ENCODE assay signal across 10 cellular contexts in the genomic region with DNA sequence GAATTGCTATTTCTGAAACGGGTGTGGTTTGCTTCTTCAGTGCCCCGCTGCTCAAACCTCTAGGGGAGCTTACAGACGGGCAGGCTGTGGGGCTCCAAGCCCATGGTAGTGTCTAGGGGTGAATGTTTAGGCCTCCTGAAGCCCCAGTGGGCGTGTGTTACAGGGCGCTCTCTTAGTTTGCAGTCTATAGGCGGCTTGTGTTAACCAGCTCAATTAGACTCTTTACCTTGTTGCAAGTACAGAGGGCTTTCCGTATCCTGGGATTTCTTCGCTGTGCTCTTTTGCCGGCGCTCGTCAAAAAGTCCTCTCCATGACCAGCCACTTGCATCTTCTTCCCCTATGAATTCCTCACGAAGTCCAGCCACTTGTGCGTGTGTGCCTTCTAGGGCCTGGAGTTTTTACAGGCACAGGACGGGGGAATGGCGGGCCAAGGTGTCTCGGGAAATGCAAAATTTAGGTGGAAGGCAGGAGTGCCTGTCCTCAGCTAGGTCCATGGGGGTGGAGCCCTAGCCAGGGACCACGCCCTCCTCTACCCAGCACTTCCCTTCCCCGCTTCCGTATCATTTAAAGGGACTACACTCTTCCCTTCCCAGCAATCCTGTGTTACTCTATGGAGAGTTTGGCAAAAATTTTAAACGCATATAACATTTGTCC.
DNase-seq lines count a peak whose midpoint lies in the region; ATAC-seq, FAIRE-seq and TF ChIP-seq lines count a peak whose summit lies in the region.
"Had no signal": no experiment of that assay in that cellular context is flagged by ENCODE, and none has a peak within 500 bp of the region (broad histone marks: within the 10 kb centered on the region; RNA-seq: fewer than 3 reads in every experiment).

No MANE protein-coding gene starts in this region.

- 0 out of 4 replicates have a peak, but pooled peaks cover 0 to 3% of the 10 kb centered on the region in 2 experiments for H3K79me2 ChIP-seq in H1 (ENCODE audit: control insufficient read depth in 1 of 2, insufficient read depth in 2 of 2, low read length in 2 of 2)

- TF ChIP-seq EP300 in H1 (IDR thresholded peaks at IDR 0.05; ENCODE audit: borderline replicate concordance in 1 of 2, low read depth in 2 of 2, low read length in 2 of 2) = no peak

- peak; percentile 69 for FAIRE-seq in H1 (lab: Jason Lieb, UNC)
- no peak for FAIRE-seq in RCC 7860 (lab: Jason Lieb, UNC)

- H3K4me1 ChIP-seq in H1 (replicated peaks in 1 of 4; ENCODE audit: control insufficient read depth in 3 of 4, insufficient read depth in 4 of 4, low read length in 3 of 4) = no peaks in the 10 kb centered on the region
- H3K4me1 ChIP-seq in left lung = no peaks in the 10 kb centered on the region
- no peaks in the 10 kb centered on the region for H3K4me1 ChIP-seq in testis

- no peak overlapping the region for H3K23ac ChIP-seq in H1 (ENCODE audit: insufficient read length)

- 0 out of 2 replicates have a peak overlapping the region, but pooled peaks have one; percentile 13 for H2BK12ac ChIP-seq in H1 (ENCODE audit: low read depth, low read length)

- H4K8ac ChIP-seq in H1 (ENCODE audit: extremely low read depth, insufficient read depth, low read length) = peak overlapping the region; percentile 96; the same call in 1 of the 2 replicates

- no peaks in the 10 kb centered on the region for H3K79me1 ChIP-seq in H1 (ENCODE audit: low read depth, low read length)

- H2BK20ac ChIP-seq in H1 (ENCODE audit: low read length) = no peak overlapping the region

- ATAC-seq in left lung = peak; percentile 94
- no peak for ATAC-seq in esophagus mucosa
- ATAC-seq in GM21717 (IDR thresholded peaks at IDR 0.05; ENCODE audit: unreplicated experiment) = no peak

- H3K14ac ChIP-seq in H1 (ENCODE audit: insufficient read length) = no peak overlapping the region

- intact Hi-C loops in left lung (cut with DNase I) = no loop called here
- intact Hi-C loops in testis (cut with DNase I; ENCODE audit: low total_unique reads) = no loop called here

- H2AK5ac ChIP-seq in H1 (ENCODE audit: low read depth, low read length) = no peak overlapping the region

- H3K36me3 ChIP-seq in H1 (ENCODE audit: control insufficient read depth in 2 of 4, insufficient read depth in 4 of 4, low read length in 3 of 4) = no peaks in the 10 kb centered on the region
- H3K36me3 ChIP-seq in left lung = no peaks in the 10 kb centered on the region
- H3K36me3 ChIP-seq in testis (ENCODE audit: low read depth, missing control alignments) = no peaks in the 10 kb centered on the region

- DNase-seq in HS-5 (ENCODE audit: low read depth) (peak; percentile 23), H1 (ENCODE audit: low read depth in 1 of 2, low spot score in 2 of 2) (peak; percentile 15 to 52), left lung (no peak), testis (peak; percentile 73), RCC 7860 (ENCODE audit: low spot score) (no peak), ureter (ENCODE audit: low spot score) (no peak)
- DNase-seq: NCI-H146, occipital lobe had no signal

- no peaks in the 10 kb centered on the region for H3K23me2 ChIP-seq in H1 (ENCODE audit: low read depth, low read length)

- peak in 1 of 2 experiments; percentile 74; a peak in 2 of 3 replicates for TF ChIP-seq POLR2A in H1 (IDR thresholded peaks at IDR 0.05; ENCODE audit: control extremely low read depth in 1 of 2, low read depth in 2 of 2, low read length in 2 of 2)
- TF ChIP-seq POLR2A in testis (IDR thresholded peaks at IDR 0.05) = no peak

- H4K91ac ChIP-seq in H1 (replicated peaks; ENCODE audit: insufficient read length, low read length) = no peak overlapping the region

- H2BK15ac ChIP-seq in H1 (ENCODE audit: low read length) = no peak overlapping the region

- no peak overlapping the region for H2BK120ac ChIP-seq in H1 (replicated peaks; ENCODE audit: low read depth, low read length)

- H4K20me1 ChIP-seq in H1 (replicated peaks in 1 of 2; ENCODE audit: control insufficient read depth in 1 of 2, insufficient read depth in 2 of 2, low read length in 2 of 2) = no peaks in the 10 kb centered on the region

- no peak overlapping the region for H4K5ac ChIP-seq in H1 (ENCODE audit: insufficient read length, low read depth, low read length)

- H3K27me3 ChIP-seq in H1 (replicated peaks in 1 of 4; ENCODE audit: control insufficient read depth in 3 of 4, extremely low read depth in 1 of 4, insufficient read depth in 3 of 4, low read length in 3 of 4) (no peaks in the 10 kb centered on the region), left lung (no peaks in the 10 kb centered on the region), testis (no peaks in the 10 kb centered on the region)

- POLR2A ChIA-PET in H1 (lab: Charles Lee; ENCODE audit: partially characterized antibody) = interaction anchor here (1.0 to 1.3 kb wide), 2 partner anchors 16 to 51 kb away, joined by 3 to 5 read pairs; no protein-coding TSS in a partner anchor

- no peak overlapping the region for H3K4ac ChIP-seq in H1 (replicated peaks; ENCODE audit: insufficient read length, low read depth, low read length)

- no peak for TF ChIP-seq RAD21 in H1 (IDR thresholded peaks at IDR 0.05 in 1 of 2, conservative IDR thresholded peaks at IDR 0.05 in 1 of 2; ENCODE audit: low read depth in 2 of 2, low read length in 2 of 2)

- H3K9me3 ChIP-seq in H1 (ENCODE audit: insufficient read depth in 2 of 2, low read depth in 1 of 2, low read length in 1 of 2) (no peaks in the 10 kb centered on the region), left lung (peaks cover 0 to 2% of the 10 kb centered on the region in 2 donors), testis (no peaks in the 10 kb centered on the region)

- H2AFZ ChIP-seq in H1 (ENCODE audit: low read length) = peak overlapping the region; percentile 94

- H3K4me3 ChIP-seq in H1 (ENCODE audit: extremely low read depth in 1 of 4, insufficient read depth in 2 of 4, low read depth in 3 of 4, low read length in 4 of 4) = peak overlapping the region; percentile 65 to 86 (median 75)
- peak overlapping the region; percentile 19 to 36 for H3K4me3 ChIP-seq in left lung
- H3K4me3 ChIP-seq in testis = peak overlapping the region; percentile 43 to 56

- 9% methylated on average over 20 of the region's 20 CpGs; no CpG with 5 or more reads in 1 of the 2 experiments for WGBS in H1 (ENCODE audit: extremely low coverage in 1 of 2, insufficient coverage in 1 of 2, insufficient read length in 1 of 2, insufficient replicate concordance in 2 of 2, low coverage in 1 of 2, low lambda C conversion rate in 2 of 2, missing lambda C conversion rate in 1 of 2), 2 experiments
- WGBS in testis, 2 donors = 57 to 72% methylated on average over 19 to 20 of the region's 20 CpGs

- 0 out of 2 replicates have a peak overlapping the region, but pooled peaks have one; percentile 26 for H2BK5ac ChIP-seq in H1 (ENCODE audit: low read depth, low read length)

- peak overlapping the region; percentile 79; the same call in 1 of the 2 replicates for H3K18ac ChIP-seq in H1 (ENCODE audit: extremely low read depth, low read length)

- peak overlapping the region; percentile 54 to 59 for H3K4me2 ChIP-seq in H1 (ENCODE audit: insufficient read depth in 1 of 2, low read depth in 2 of 2, low read length in 2 of 2)

- no peak for TF ChIP-seq CTCF in H1 (IDR thresholded peaks at IDR 0.05; ENCODE audit: control extremely low read depth in 1 of 3, insufficient read depth in 1 of 3, low read depth in 1 of 3, low read length in 3 of 3)
- TF ChIP-seq CTCF in left lung (IDR thresholded peaks at IDR 0.05) = no peak
- no peak for TF ChIP-seq CTCF in testis (IDR thresholded peaks at IDR 0.05)

- CTCF ChIA-PET in H1 (lab: Charles Lee; ENCODE audit: partially characterized antibody) = interaction anchor here (1.0 kb wide), 1 partner anchor 198 kb away, joined by 5 read pairs; no protein-coding TSS in a partner anchor

- peak overlapping the region; percentile 68 for H3K27ac ChIP-seq in H1 (ENCODE audit: low read depth, low read length)
- no peak overlapping the region for H3K27ac ChIP-seq in left lung
- no peak overlapping the region for H3K27ac ChIP-seq in testis

- no peak overlapping the region for H3K56ac ChIP-seq in H1 (replicated peaks; ENCODE audit: insufficient read length, low read depth, low read length)

- peak overlapping the region in 3 of 4 experiments; percentile 67 to 85 (median 72); a peak in 5 of 7 replicates for H3K9ac ChIP-seq in H1 (replicated peaks in 1 of 4; ENCODE audit: extremely low read depth in 1 of 4, low read depth in 3 of 4, low read length in 3 of 4)

TF ChIP-seq in H1, 55 proteins besides CTCF, POLR2A, EP300 and RAD21 (continues in another document):
- TF ChIP-seq BRCA1 (IDR thresholded peaks at IDR 0.05; ENCODE audit: low read depth, low read length) = no peak
- TF ChIP-seq, protein P1, sequence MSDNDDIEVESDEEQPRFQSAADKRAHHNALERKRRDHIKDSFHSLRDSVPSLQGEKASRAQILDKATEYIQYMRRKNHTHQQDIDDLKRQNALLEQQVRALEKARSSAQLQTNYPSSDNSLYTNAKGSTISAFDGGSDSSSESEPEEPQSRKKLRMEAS (IDR thresholded peaks at IDR 0.05) = no peak
- TF ChIP-seq POLR2AphosphoS5 (IDR thresholded peaks at IDR 0.05; ENCODE audit: low read depth, low read length) = peak; percentile 48
- no peak for TF ChIP-seq CEBPB (IDR thresholded peaks at IDR 0.05; ENCODE audit: low read depth, low read length)
- TF ChIP-seq SP4 (IDR thresholded peaks at IDR 0.05; ENCODE audit: low read length) = no peak
- TF ChIP-seq HDAC2 (IDR thresholded peaks at IDR 0.05; ENCODE audit: borderline replicate concordance in 1 of 2, low read depth in 2 of 2, low read length in 2 of 2) = no peak
- no peak for TF ChIP-seq RFX5 (IDR thresholded peaks at IDR 0.05; ENCODE audit: borderline replicate concordance, low read depth, low read length)
- TF ChIP-seq GABPA (IDR thresholded peaks at IDR 0.05; ENCODE audit: borderline replicate concordance, insufficient read depth, low read length) = no peak
- no peak for TF ChIP-seq SP2 (IDR thresholded peaks at IDR 0.05; ENCODE audit: low read length)
- no peak for TF ChIP-seq EZH2 (IDR thresholded peaks at IDR 0.05; ENCODE audit: low read depth, low read length, severe bottlenecking)
- no peak for TF ChIP-seq ZNF274 (IDR thresholded peaks at IDR 0.05; ENCODE audit: borderline replicate concordance, extremely low read depth, low read length)
- TF ChIP-seq EGR1 (IDR thresholded peaks at IDR 0.05; ENCODE audit: borderline replicate concordance, low read depth, low read length) = no peak
- peak; percentile 48 for TF ChIP-seq TAF7 (optimal IDR thresholded peaks at IDR 0.05; ENCODE audit: borderline replicate concordance, low read depth, low read length)
- TF ChIP-seq RXRA (IDR thresholded peaks at IDR 0.05; ENCODE audit: insufficient read depth, low read depth, low read length) = no peak
- no peak for TF ChIP-seq JUND (IDR thresholded peaks at IDR 0.05; ENCODE audit: low read length)
- TF ChIP-seq NANOG (IDR thresholded peaks at IDR 0.05; ENCODE audit: insufficient read depth, low read depth, low read length, poor library complexity, severe bottlenecking) = no peak
- TF ChIP-seq BCL11A (IDR thresholded peaks at IDR 0.05; ENCODE audit: low read depth in 2 of 2, low read length in 2 of 2) = no peak

Comparison
In these comparisons a context has a peak if more than half of its experiments do, and no peak if none do; other contexts are left out.
1. DNase-seq: peak in HS-5 (single experiment), H1 (2 of 2) and testis (single experiment); none in left lung (0 of 2), RCC 7860 (single experiment) and ureter (single experiment).
2. Peak in every context shown above with its lines, with median percentiles within 50 percentile points of each other: H3K4me3 ChIP-seq.